11 cellular contexts compared by ENCODE assay signal in genomic region chr3:169841171-169841570, GRCh38. TPM values are rescaled to one million over a fixed set of nuclear protein-coding genes. Genes with fewer than 3 reads are reported as not detected.
A peak's percentile ranks its signal among the peaks of the same experiment; 100 is the strongest.
DNase-seq lines count a peak whose midpoint lies in the region; ATAC-seq and TF ChIP-seq lines count a peak whose summit lies in the region.
"Had no signal": no experiment of that assay in that cellular context is flagged by ENCODE, and none has a peak within 500 bp of the region (broad histone marks: within the 10 kb centered on the region; RNA-seq: fewer than 3 reads in every experiment).

No MANE protein-coding gene starts in this region.

- no peak overlapping the region for H3K27ac ChIP-seq in BLaER1 treated with 17β-estradiol and CSF1 and Interleukin-3, amounts not matched to agents 10 nM and 100 nM
- no peak overlapping the region for H3K27ac ChIP-seq in PC-9

- peak; percentile 69 for ATAC-seq in GM21367 (IDR thresholded peaks at IDR 0.05; ENCODE audit: unreplicated experiment)
- ATAC-seq in HG03139 (IDR thresholded peaks at IDR 0.05; ENCODE audit: unreplicated experiment) = peak; percentile 59
- ATAC-seq in GM18505 (IDR thresholded peaks at IDR 0.05; ENCODE audit: unreplicated experiment) = no peak
- ATAC-seq: HCT116 had no signal

- H3K36me3 ChIP-seq in BLaER1 treated with 17β-estradiol and CSF1 and Interleukin-3, amounts not matched to agents 10 nM and 100 nM = no peaks in the 10 kb centered on the region
- no peaks in the 10 kb centered on the region for H3K36me3 ChIP-seq in PC-9 (ENCODE audit: low read depth)
- H3K36me3 ChIP-seq: Peyer's patch had no signal

- no peaks in the 10 kb centered on the region for H3K79me2 ChIP-seq in PC-9 (ENCODE audit: low read depth)

- DNase-seq in cardiac fibroblast (ENCODE audit: low read depth in 2 of 2) (peak; percentile 5 to 54), PC-9 (no peak), head of caudate nucleus (no peak), dedifferentiated amniotic fluid mesenchymal stem cell (ENCODE audit: extremely low spot score) (no peak)
- DNase-seq: Peyer's patch had no signal

- no peaks in the 10 kb centered on the region for H4K20me1 ChIP-seq in BLaER1 treated with 17β-estradiol and CSF1 and Interleukin-3, amounts not matched to agents 10 nM and 100 nM
- H4K20me1 ChIP-seq in PC-9 (ENCODE audit: insufficient read depth) = no peaks in the 10 kb centered on the region

- H3K4me1 ChIP-seq in BLaER1 treated with 17β-estradiol and CSF1 and Interleukin-3, amounts not matched to agents 10 nM and 100 nM = peaks cover 10 to 25% (median 16%) of the 10 kb centered on the region in 10 experiments
- no peaks in the 10 kb centered on the region for H3K4me1 ChIP-seq in PC-9 (replicated peaks; ENCODE audit: insufficient read depth)
- H3K4me1 ChIP-seq: Peyer's patch had no signal

- BruUV-seq in PC-9 (replicated peaks; lab: Mats Ljungman, UMichigan) = no TSS peak

- no peak overlapping the region for H3K4me3 ChIP-seq in BLaER1 treated with 17β-estradiol and CSF1 and Interleukin-3, amounts not matched to agents 10 nM and 100 nM
- H3K4me3 ChIP-seq in cardiac fibroblast (replicated peaks in 1 of 2; ENCODE audit: low read depth in 2 of 2, low read length in 2 of 2) = no peak overlapping the region
- H3K4me3 ChIP-seq in PC-9 = no peak overlapping the region
- H3K4me3 ChIP-seq: Peyer's patch had no signal

- no peaks in the 10 kb centered on the region for H3K9me3 ChIP-seq in BLaER1 treated with 17β-estradiol and CSF1 and Interleukin-3, amounts not matched to agents 10 nM and 100 nM (replicated peaks in 1 of 11)
- no peaks in the 10 kb centered on the region for H3K9me3 ChIP-seq in PC-9 (ENCODE audit: insufficient read depth, low read depth)
- H3K9me3 ChIP-seq: Peyer's patch had no signal

- no peak for TF ChIP-seq CTCF in cardiac fibroblast (IDR thresholded peaks at IDR 0.05; ENCODE audit: low read depth, low read length)
- no peak for TF ChIP-seq CTCF in PC-9 (conservative IDR thresholded peaks at IDR 0.05)

- TF ChIP-seq POLR2A in GM18505 (IDR thresholded peaks at IDR 0.05; ENCODE audit: borderline replicate concordance, extremely low read depth, insufficient read depth, insufficient read length) = no peak

- no peak overlapping the region for H3K9ac ChIP-seq in BLaER1 treated with 17β-estradiol and CSF1 and Interleukin-3, amounts not matched to agents 10 nM and 100 nM

- no peaks in the 10 kb centered on the region for H3F3A ChIP-seq in PC-9 (ENCODE audit: insufficient read depth, low read depth)

- CTCF ChIA-PET in PC-9 (lab: Charles Lee) = no interaction called here

- H3K27me3 ChIP-seq in BLaER1 treated with 17β-estradiol and CSF1 and Interleukin-3, amounts not matched to agents 10 nM and 100 nM = no peaks in the 10 kb centered on the region
- no peaks in the 10 kb centered on the region for H3K27me3 ChIP-seq in PC-9 (ENCODE audit: insufficient read depth, low read depth)
- H3K27me3 ChIP-seq: Peyer's patch had no signal

- POLR2A ChIA-PET in PC-9 (lab: Charles Lee; ENCODE audit: unreplicated experiment) = interaction anchor here (0.7 kb wide), 1 partner anchor 32 kb away, joined by 5 read pairs; no protein-coding TSS in a partner anchor

- no peaks in the 10 kb centered on the region; the same call in 1 of the 2 replicates for H3K9me2 ChIP-seq in PC-9 (ENCODE audit: insufficient read depth)

- intact Hi-C loops in PC-9 (cut with micrococcal nuclease; ENCODE audit: unreplicated experiment) (no loop called here), head of caudate nucleus (cut with DNase I) (no loop called here)

- H3K4me2 ChIP-seq in BLaER1 treated with 17β-estradiol and CSF1 and Interleukin-3, amounts not matched to agents 10 nM and 100 nM = peak overlapping the region in 10 of 11 experiments; percentile 11 to 56 (median 37); a peak in 16 of 22 replicates
- no peak overlapping the region for H3K4me2 ChIP-seq in PC-9

- no peak overlapping the region for H2AFZ ChIP-seq in PC-9

RNA-seq across cellular contexts. Expression of gene LRRC34, which starts 28.5 kb away (rescaled TPM):
- 9.6 and 10.3 TPM in 2 replicates for total RNA-seq in PC-9 (2021)

RNA-seq across cellular contexts. Expression of gene LRRIQ4, which starts 28.5 kb away (rescaled TPM):
- 1.3 TPM in 2 replicates for total RNA-seq in PC-9 (2021)
- total RNA-seq: bronchial epithelial cell, Peyer's patch had no signal

RNA-seq across cellular contexts. Expression of gene LRRC31, which starts 28.6 kb away (rescaled TPM):
- not detected in 2 replicates for total RNA-seq in PC-9 (2021)
- total RNA-seq: bronchial epithelial cell had no signal

Comparison
In these comparisons a context has a peak if more than half of its experiments do, and no peak if none do; other contexts are left out.
1. DNase-seq: peak in cardiac fibroblast (2 of 2); none in PC-9 (0 of 2), head of caudate nucleus (0 of 42) and dedifferentiated amniotic fluid mesenchymal stem cell (single experiment).